8 cellular contexts compared by ENCODE assay signal in the genomic region with DNA sequence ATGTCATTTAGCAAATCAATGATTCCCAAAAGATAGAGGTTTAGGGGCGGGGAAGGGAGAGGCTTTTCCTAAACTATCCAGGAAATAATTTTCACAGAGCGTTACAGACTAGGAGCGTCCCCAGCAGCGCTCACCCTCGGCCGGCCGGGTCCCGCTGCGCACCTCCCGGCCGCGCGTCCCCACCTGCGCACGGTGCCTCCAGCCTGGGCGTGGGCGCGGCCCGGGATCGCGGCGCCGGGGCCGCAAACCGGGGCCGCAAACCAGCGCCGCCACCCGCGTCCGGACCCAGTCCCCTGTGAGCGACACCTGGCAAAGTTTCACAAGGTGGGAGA. TPM values are rescaled to one million over a fixed set of nuclear protein-coding genes. Genes with fewer than 3 reads are reported as not detected.
A peak's percentile ranks its signal among the peaks of the same experiment; 100 is the strongest.
DNase-seq lines count a peak whose midpoint lies in the region; ATAC-seq, FAIRE-seq and TF ChIP-seq lines count a peak whose summit lies in the region.

No MANE protein-coding gene starts in this region.

- H3K4me3 ChIP-seq in KMS-11 (IDR thresholded peaks at IDR 0.05; ENCODE audit: insufficient read depth, low read depth, low read length) (no peak overlapping the region), mesenchymal stem cell (ENCODE audit: insufficient read depth in 1 of 2, low read depth in 1 of 2, low read length in 2 of 2) (peak overlapping the region; percentile 87 to 90)

- no peak overlapping the region for H2AK5ac ChIP-seq in mesenchymal stem cell (ENCODE audit: low read length, severe bottlenecking)

- POLR2A ChIA-PET in MCF 10A (lab: Yijun Ruan, JAX): interaction anchor here (0.6 to 8.6 kb wide), 33 partner anchors 8 to 955 kb away, joined by 3 to 117 read pairs (median 8); a partner anchor contains a TSS

- DNase-seq in DMS53 (lab: John Stamatoyannopoulos, UW) (peak; percentile 89), MCF 10A (ENCODE audit: unreplicated experiment) (no peak), mesenchymal stem cell (no peak), GM12891 (ENCODE audit: insufficient read length, low spot score) (no peak), SIG-M5 treated with dmso at 0.1 percent for 504 hours (lab: John Stamatoyannopoulos, UW; ENCODE audit: unreplicated experiment) (no peak), NCI-H1092 (lab: John Stamatoyannopoulos, UW) (no peak)

- peaks cover 13% of the 10 kb centered on the region for H3K4me1 Mint-ChIP-seq in MCF 10A (ENCODE audit: insufficient read depth, unreplicated experiment)

- no TSS peak for BruUV-seq in MCF 10A (replicated peaks; lab: Mats Ljungman, UMichigan)

- no peaks in the 10 kb centered on the region for H3K27me3 Mint-ChIP-seq in MCF 10A (ENCODE audit: insufficient read depth, unreplicated experiment)

- H3K27ac ChIP-seq in KMS-11: peak overlapping the region; percentile 55
- H3K27ac ChIP-seq in mesenchymal stem cell (ENCODE audit: low read length, poor library complexity, severe bottlenecking): no peak overlapping the region

- CTCF ChIA-PET in MCF 10A (lab: Yijun Ruan, JAX): interaction anchor here (0.9 to 3.8 kb wide), 8 partner anchors 9 to 96 kb away, joined by 3 to 18 read pairs (median 5); no protein-coding TSS in a partner anchor

- peak overlapping the region; percentile 58 for H3K27ac Mint-ChIP-seq in MCF 10A (ENCODE audit: low read depth, unreplicated experiment)

- H3K4me2 ChIP-seq in KMS-11: peak overlapping the region; percentile 78
- peak overlapping the region; percentile 97 for H3K4me2 ChIP-seq in mesenchymal stem cell (ENCODE audit: low read length, poor library complexity, severe bottlenecking)

- peak overlapping the region in 1 of 2 experiments; percentile 93 for H3K23ac ChIP-seq in mesenchymal stem cell (ENCODE audit: low read length in 2 of 2)

- ATAC-seq in GM21423 (IDR thresholded peaks at IDR 0.05; ENCODE audit: unreplicated experiment): peak; percentile 7

- H3K14ac ChIP-seq in mesenchymal stem cell (ENCODE audit: low read length in 2 of 2): peak overlapping the region in 1 of 2 experiments; percentile 96

- TF ChIP-seq CTCF in KMS-11 (conservative IDR thresholded peaks at IDR 0.05; ENCODE audit: low read depth, low read length) (no peak), MCF 10A (IDR thresholded peaks at IDR 0.05; ENCODE audit: unreplicated experiment) (no peak)

- H4K20me1 ChIP-seq in KMS-11 (ENCODE audit: insufficient read depth): no peaks in the 10 kb centered on the region

- H4K91ac ChIP-seq in mesenchymal stem cell (ENCODE audit: low read length): peak overlapping the region; percentile 65

- no peaks in the 10 kb centered on the region for H3K9me3 ChIP-seq in mesenchymal stem cell (ENCODE audit: control insufficient read depth, low read length)

- H2AFZ ChIP-seq in KMS-11 (ENCODE audit: low read depth) (peak overlapping the region; percentile 93), mesenchymal stem cell (ENCODE audit: low read depth, low read length) (peak overlapping the region; percentile 99)

- peak overlapping the region; percentile 67 for H3K9ac ChIP-seq in KMS-11
- peak overlapping the region; percentile 93 for H3K9ac ChIP-seq in mesenchymal stem cell (ENCODE audit: low read length)

- H3K27me3 ChIP-seq in KMS-11 (ENCODE audit: insufficient read depth, low read depth) (peaks cover 7% of the 10 kb centered on the region; the same call in 1 of the 2 replicates), mesenchymal stem cell (ENCODE audit: control insufficient read depth in 1 of 2, insufficient read depth in 1 of 2, low read length in 2 of 2) (no peaks in the 10 kb centered on the region)

- no peak overlapping the region for H4K8ac ChIP-seq in mesenchymal stem cell (ENCODE audit: low read length)

- no peaks in the 10 kb centered on the region for H3K36me3 ChIP-seq in KMS-11 (ENCODE audit: insufficient read depth)
- H3K36me3 ChIP-seq in mesenchymal stem cell (ENCODE audit: control insufficient read depth in 1 of 2, insufficient read depth in 2 of 2, low read depth in 1 of 2, low read length in 2 of 2): peaks cover 0 to 4% of the 10 kb centered on the region in 2 experiments

- no peak for TF ChIP-seq POLR2A in GM12891 (IDR thresholded peaks at IDR 0.05; ENCODE audit: low read depth, low read length)

- peaks cover 7% of the 10 kb centered on the region for H3K36me3 Mint-ChIP-seq in MCF 10A (ENCODE audit: insufficient read depth, unreplicated experiment)

- peak overlapping the region in 1 of 2 experiments; percentile 80 for H3K4ac ChIP-seq in mesenchymal stem cell (ENCODE audit: low read depth in 1 of 2, low read length in 2 of 2)

- peak overlapping the region; percentile 91 to 94 for H3K18ac ChIP-seq in mesenchymal stem cell (ENCODE audit: low read depth in 1 of 2, low read length in 2 of 2)

- H3K9me3 Mint-ChIP-seq in MCF 10A (ENCODE audit: unreplicated experiment): no peaks in the 10 kb centered on the region

- H3K79me2 ChIP-seq in KMS-11 (ENCODE audit: insufficient read depth, low read depth): peaks cover 27% of the 10 kb centered on the region

- H3K4me3 Mint-ChIP-seq in MCF 10A (ENCODE audit: unreplicated experiment): peak overlapping the region; percentile 76

- peak overlapping the region; percentile 98 for H2BK15ac ChIP-seq in mesenchymal stem cell (ENCODE audit: low read depth, poor library complexity, severe bottlenecking)

- FAIRE-seq in GM12891 (lab: Jason Lieb, UNC): no peak

- H3K79me1 ChIP-seq in mesenchymal stem cell (replicated peaks; ENCODE audit: low read length, poor library complexity, severe bottlenecking): peaks cover 10% of the 10 kb centered on the region

- H2BK5ac ChIP-seq in mesenchymal stem cell (ENCODE audit: low read depth, low read length, poor library complexity, severe bottlenecking): no peak overlapping the region

- intact Hi-C loops in MCF 10A (cut with micrococcal nuclease): loop anchor here (1.0 to 10.0 kb wide), 3 partner anchors 35 to 337 kb away; a partner anchor contains a TSS

- H2BK120ac ChIP-seq in mesenchymal stem cell (ENCODE audit: low read depth, low read length): no peak overlapping the region

- 1% methylated on average over 19 of the region's 32 CpGs for WGBS in mesenchymal stem cell

- H3K4me1 ChIP-seq in KMS-11 (ENCODE audit: low read depth, poor library complexity, severe bottlenecking) (peaks cover 17% of the 10 kb centered on the region), mesenchymal stem cell (ENCODE audit: control insufficient read depth, insufficient read depth, low read depth, low read length) (peaks cover 2% of the 10 kb centered on the region)

- peak overlapping the region in 1 of 2 experiments; percentile 100 for H2BK12ac ChIP-seq in mesenchymal stem cell (ENCODE audit: low read length in 2 of 2)

TF ChIP-seq in GM12891, 5 proteins besides CTCF, POLR2A, EP300 and RAD21:
- no peak for TF ChIP-seq POU2F2 (IDR thresholded peaks at IDR 0.05; ENCODE audit: low read depth, low read length)
- no peak for TF ChIP-seq PAX5 (IDR thresholded peaks at IDR 0.05; ENCODE audit: insufficient read depth, low read length, severe bottlenecking)

RNA-seq across cellular contexts. Expression of a gene that starts 0.7 kb away (rescaled TPM):
- 14.6 and 15.0 TPM in 2 replicates for total RNA-seq in MCF 10A (2022)
- polyA plus RNA-seq in mesenchymal stem cell (2013, experiment 1 of 2): 4.7 TPM
- 4.8 TPM for polyA plus RNA-seq in mesenchymal stem cell (2013, experiment 2 of 2)
- polyA plus RNA-seq in GM12891 (2012; ENCODE audit: low read depth, missing spikeins): 7.7 TPM
